15 cellular contexts compared by ENCODE assay signal in genomic region chr4:185932491-185932890, GRCh38.
DNase-seq lines count a peak whose midpoint lies in the region; ATAC-seq and TF ChIP-seq lines count a peak whose summit lies in the region.
"Had no signal": no experiment of that assay in that cellular context is flagged by ENCODE, and none has a peak within 500 bp of the region (broad histone marks: within the 10 kb centered on the region; RNA-seq: fewer than 3 reads in every experiment).

No MANE protein-coding gene starts in this region.

- no peak for TF ChIP-seq POLR2A in Peyer's patch (IDR thresholded peaks at IDR 0.05)

- in situ Hi-C loops in astrocyte of the cerebellum (cut with HindIII; ENCODE audit: low sequenced_read_pairs): no loop called here

- H3K4me1 ChIP-seq in left ventricle myocardium inferior (peaks cover 11% of the 10 kb centered on the region), Peyer's patch (no peaks in the 10 kb centered on the region)
- H3K4me1 ChIP-seq: foreskin keratinocyte had no signal

- peak; percentile 16 for DNase-seq in GM03348 (ENCODE audit: low spot score)
- peak; percentile 65 for DNase-seq in astrocyte of the cerebellum (ENCODE audit: low read depth)
- DNase-seq in left ventricle myocardium inferior: no peak
- peak; percentile 24 for DNase-seq in retinal pigment epithelial cell (ENCODE audit: low read depth)
- DNase-seq in NK-92 (lab: John Stamatoyannopoulos, UW; ENCODE audit: unreplicated experiment): no peak
- DNase-seq in dermis blood vessel endothelial cell: no peak
- DNase-seq in Peyer's patch: no peak
- DNase-seq: effector memory CD4-positive, alpha-beta T cell; foreskin keratinocyte; NCI-H82; stimulated activated naive CD4-positive, alpha-beta T cell treated with Interleukin-2 at 50 U/mL for 16 hours had no signal

- intact Hi-C loops in left ventricle myocardium inferior (cut with micrococcal nuclease): no loop called here

- H3K9me3 ChIP-seq in left ventricle myocardium inferior (replicated peaks) (no peaks in the 10 kb centered on the region), Peyer's patch (no peaks in the 10 kb centered on the region)
- H3K9me3 ChIP-seq: neutrophil had no signal

- H3K36me3 ChIP-seq in left ventricle myocardium inferior (no peaks in the 10 kb centered on the region), Peyer's patch (no peaks in the 10 kb centered on the region)
- H3K36me3 ChIP-seq: neutrophil had no signal

- no peak for ATAC-seq in GM18909 (IDR thresholded peaks at IDR 0.05; ENCODE audit: poor library complexity, unreplicated experiment)
- ATAC-seq: activated T-helper 17 cell treated with anti-CD3 and anti-CD28 coated beads, Interleukin-2, amount 50 U/mL, for 72 hours; HCT116 had no signal

- H3K27me3 ChIP-seq in left ventricle myocardium inferior (ENCODE audit: low read depth) (no peaks in the 10 kb centered on the region), Peyer's patch (no peaks in the 10 kb centered on the region)
- H3K27me3 ChIP-seq: neutrophil had no signal

- H3K27ac ChIP-seq in left ventricle myocardium inferior (replicated peaks): peak overlapping the region; percentile 60
- no peak overlapping the region for H3K27ac ChIP-seq in Peyer's patch
- H3K27ac ChIP-seq: foreskin keratinocyte, neutrophil had no signal

- TF ChIP-seq CTCF in astrocyte of the cerebellum (IDR thresholded peaks at IDR 0.05; ENCODE audit: low read depth, low read length, missing control alignments) (no peak), left ventricle myocardium inferior (IDR thresholded peaks at IDR 0.05; ENCODE audit: borderline replicate concordance) (no peak), retinal pigment epithelial cell (conservative IDR thresholded peaks at IDR 0.05; ENCODE audit: low read depth, low read length) (no peak), Peyer's patch (IDR thresholded peaks at IDR 0.05) (no peak)

- no peak overlapping the region for H3K4me3 ChIP-seq in astrocyte of the cerebellum (ENCODE audit: low read depth, low read length)
- H3K4me3 ChIP-seq in left ventricle myocardium inferior: peak overlapping the region; percentile 24
- no peak overlapping the region for H3K4me3 ChIP-seq in retinal pigment epithelial cell (ENCODE audit: low read length)
- H3K4me3 ChIP-seq in Peyer's patch: no peak overlapping the region

Comparison
In these comparisons a context has a peak if more than half of its experiments do, and no peak if none do; other contexts are left out.
1. DNase-seq: peak in GM03348 (single experiment), astrocyte of the cerebellum (single experiment) and retinal pigment epithelial cell (single experiment); none in left ventricle myocardium inferior (single experiment), NK-92 (single experiment), dermis blood vessel endothelial cell (single experiment) and Peyer's patch (0 of 3).